8 cellular contexts compared by ENCODE assay signal in the genomic region with DNA sequence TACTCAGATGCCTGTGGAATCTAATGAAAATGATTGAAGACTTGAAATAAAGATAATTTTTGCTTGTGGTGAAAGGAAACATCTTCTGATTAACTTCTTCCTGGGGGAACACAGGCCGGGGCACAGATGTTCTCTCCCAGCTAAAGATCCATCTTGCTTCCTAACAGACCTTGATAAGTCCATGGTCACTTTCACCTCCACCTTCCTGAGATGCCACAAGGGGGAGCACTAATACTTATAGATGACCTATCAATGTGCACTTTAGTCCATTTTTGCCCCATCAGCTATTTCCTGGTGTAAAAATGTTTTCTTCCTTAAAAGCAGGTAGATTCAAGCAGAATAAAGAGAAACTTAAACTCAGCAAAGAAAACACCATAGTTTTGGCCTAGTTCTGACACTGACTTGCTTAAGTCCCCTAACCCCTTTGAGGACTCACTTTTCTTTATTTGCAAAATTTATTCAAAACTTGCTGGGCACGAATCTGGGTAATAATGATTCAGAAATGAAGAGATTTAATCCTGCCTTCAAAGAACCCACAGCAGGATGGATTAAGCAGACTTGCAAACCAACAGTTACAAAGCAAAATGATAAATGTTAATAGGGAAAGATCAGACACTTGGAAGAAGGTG.
A peak's percentile ranks its signal among the peaks of the same experiment; 100 is the strongest.
DNase-seq lines count a peak whose midpoint lies in the region; ATAC-seq and TF ChIP-seq lines count a peak whose summit lies in the region.

No MANE protein-coding gene starts in this region.

- H3K4me1 ChIP-seq in Karpas-422 (ENCODE audit: low read length) (no peaks in the 10 kb centered on the region), Panc1 (ENCODE audit: control insufficient read depth, insufficient read depth, low read length) (no peaks in the 10 kb centered on the region)

- H3K36me3 Mint-ChIP-seq in activated T-helper 17 cell treated with anti-CD3 and anti-CD28 coated beads, Interleukin-2, amount 50 U/mL, for 72 hours (ENCODE audit: low read depth): no peaks in the 10 kb centered on the region

- no peak overlapping the region for H3K27ac Mint-ChIP-seq in activated T-helper 17 cell treated with anti-CD3 and anti-CD28 coated beads, Interleukin-2, amount 50 U/mL, for 72 hours

- no peaks in the 10 kb centered on the region for H3K79me2 ChIP-seq in Karpas-422 (ENCODE audit: low read length)

- no peak overlapping the region for H3K9ac ChIP-seq in Karpas-422 (ENCODE audit: low read length)

- ATAC-seq in GM21825 (IDR thresholded peaks at IDR 0.05; ENCODE audit: unreplicated experiment) (peak; percentile 89), Panc1 (peak; percentile 93)
- peak; percentile 72 for ATAC-seq in activated T-helper 17 cell treated with anti-CD3 and anti-CD28 coated beads, Interleukin-2, amount 50 U/mL, for 72 hours (replicated peaks)

- no peaks in the 10 kb centered on the region for H3K9me3 Mint-ChIP-seq in activated T-helper 17 cell treated with anti-CD3 and anti-CD28 coated beads, Interleukin-2, amount 50 U/mL, for 72 hours

- BruUV-seq in Panc1 (replicated peaks; lab: Mats Ljungman, UMichigan): no TSS peak

- POLR2A ChIA-PET in Panc1 (lab: Charles Lee): no interaction called here

- no peaks in the 10 kb centered on the region for H3K4me1 Mint-ChIP-seq in activated T-helper 17 cell treated with anti-CD3 and anti-CD28 coated beads, Interleukin-2, amount 50 U/mL, for 72 hours

- no peaks in the 10 kb centered on the region for H3K9me3 ChIP-seq in Karpas-422 (ENCODE audit: low read length)
- no peaks in the 10 kb centered on the region for H3K9me3 ChIP-seq in Panc1 (ENCODE audit: control insufficient read depth, insufficient read depth, low read depth, low read length)

- in situ Hi-C loops in Panc1 (cut with HindIII; ENCODE audit: low pct_unique_long_range_greater_than_20kb, low sequenced_read_pairs): no loop called here

- intact Hi-C loops in Panc1 (cut with micrococcal nuclease; ENCODE audit: unreplicated experiment): loop anchor here (1.0 kb wide), 1 partner anchor 528 kb away; no protein-coding TSS in a partner anchor
- intact Hi-C loops in posterior cingulate gyrus (cut with DNase I): loop anchor here (1.0 kb wide), 1 partner anchor 528 kb away; no protein-coding TSS in a partner anchor

- H3K4me2 ChIP-seq in Karpas-422 (ENCODE audit: low read depth, low read length, poor library complexity, severe bottlenecking): no peak overlapping the region

- H3K4me3 ChIP-seq in Karpas-422 (ENCODE audit: low read length): no peak overlapping the region
- H3K4me3 ChIP-seq in Panc1 (ENCODE audit: low read depth in 2 of 2, low read length in 2 of 2): no peak overlapping the region

- no peaks in the 10 kb centered on the region for H3K27me3 Mint-ChIP-seq in activated T-helper 17 cell treated with anti-CD3 and anti-CD28 coated beads, Interleukin-2, amount 50 U/mL, for 72 hours

- H3K9me2 ChIP-seq in Karpas-422 (replicated peaks; ENCODE audit: insufficient read depth, low read length): no peaks in the 10 kb centered on the region

- no peak overlapping the region for H3K4me3 Mint-ChIP-seq in activated T-helper 17 cell treated with anti-CD3 and anti-CD28 coated beads, Interleukin-2, amount 50 U/mL, for 72 hours

- CTCF ChIA-PET in Panc1 (lab: Charles Lee): interaction anchor here (0.5 to 1.6 kb wide), 5 partner anchors 12 to 1389 kb away, joined by 3 to 6 read pairs (median 5); no protein-coding TSS in a partner anchor

- peak; percentile 84 for TF ChIP-seq CTCF in Panc1 (IDR thresholded peaks at IDR 0.05)

- H3K36me3 ChIP-seq in Karpas-422 (ENCODE audit: insufficient read depth, low read length): no peaks in the 10 kb centered on the region
- H3K36me3 ChIP-seq in Panc1 (ENCODE audit: control insufficient read depth, insufficient read depth, low read length): no peaks in the 10 kb centered on the region

- H3K27ac ChIP-seq in Karpas-422 (ENCODE audit: low read length) (no peak overlapping the region), Panc1 (ENCODE audit: low read length) (no peak overlapping the region)

- H2AFZ ChIP-seq in Karpas-422 (ENCODE audit: low read length): no peak overlapping the region

- peak; percentile 88 for DNase-seq in ELR (ENCODE audit: low read depth)
- DNase-seq in Karpas-422: peak; percentile 96
- DNase-seq in Panc1 (ENCODE audit: low read depth, low spot score): peak; percentile 82
- peak; percentile 75 for DNase-seq in glomerular endothelial cell (ENCODE audit: extremely low read depth, low read depth, low spot score)
- peak in 8 of 10 donors; percentile 15 to 69 (median 41) for DNase-seq in posterior cingulate gyrus
- no peak for DNase-seq in cerebellum (ENCODE audit: low spot score)

- no peaks in the 10 kb centered on the region; the same call in 1 of the 2 replicates for H3K27me3 ChIP-seq in Karpas-422 (ENCODE audit: low read length)
- no peaks in the 10 kb centered on the region; the same call in 1 of the 2 replicates for H3K27me3 ChIP-seq in Panc1 (ENCODE audit: control insufficient read depth, insufficient read depth, low read length)

- H4K20me1 ChIP-seq in Karpas-422 (ENCODE audit: insufficient read depth, low read depth, low read length): no peaks in the 10 kb centered on the region
